In genomic region chr7:66140924-66141323, GRCh38 we compare ENCODE assay signal across 8 cellular contexts. TPM values are rescaled to one million over a fixed set of nuclear protein-coding genes. Genes with fewer than 3 reads are reported as not detected.
A peak's percentile ranks its signal among the peaks of the same experiment; 100 is the strongest.
DNase-seq lines count a peak whose midpoint lies in the region; ATAC-seq and TF ChIP-seq lines count a peak whose summit lies in the region.

No MANE protein-coding gene starts in this region.

- no peak overlapping the region for H2AFZ ChIP-seq in OCI-LY7 (ENCODE audit: low read length)

- TF ChIP-seq CTCF in OCI-LY7 (conservative IDR thresholded peaks at IDR 0.05; ENCODE audit: low read length): 0 out of 2 replicates have a peak, but pooled peaks have one; percentile 36
- TF ChIP-seq CTCF in epithelial cell of esophagus (IDR thresholded peaks at IDR 0.05; ENCODE audit: insufficient read depth, low read depth, low read length, missing control alignments): peak; percentile 82
- no peak for TF ChIP-seq CTCF in GM10248 (IDR thresholded peaks at IDR 0.05; ENCODE audit: control extremely low read depth, extremely low read depth, low read depth, missing control alignments)

- no peak overlapping the region for H3K27ac ChIP-seq in OCI-LY7 (ENCODE audit: low read depth, low read length, poor library complexity, severe bottlenecking)

- H4K20me1 ChIP-seq in OCI-LY7 (ENCODE audit: insufficient read depth, low read length): no peaks in the 10 kb centered on the region; the same call in 1 of the 2 replicates

- no TSS peak for BruUV-seq in OCI-LY7 (replicated peaks; lab: Mats Ljungman, UMichigan)

- CTCF ChIA-PET in OCI-LY7 (lab: Charles Lee; ENCODE audit: unreplicated experiment) (no interaction called here), GM10248 (lab: Yijun Ruan, JAX) (no interaction called here)

- no peaks in the 10 kb centered on the region for H3K9me2 ChIP-seq in OCI-LY7 (ENCODE audit: insufficient read depth, low read length)

- H3K4me3 ChIP-seq in OCI-LY7 (ENCODE audit: low read depth, low read length, poor library complexity, severe bottlenecking) (no peak overlapping the region), epithelial cell of esophagus (ENCODE audit: low read length) (no peak overlapping the region)

- H3K9me3 Mint-ChIP-seq in stimulated activated naive B cell treated with anti-CD40 and anti-IgM and Interleukin-4, amounts not matched to agents 10 μg/mL and 1 μg/mL and 100 μg/mL, for 72 hours: no peaks in the 10 kb centered on the region

- no peaks in the 10 kb centered on the region for H3K4me1 ChIP-seq in OCI-LY7 (ENCODE audit: insufficient read depth, low read length, poor library complexity, severe bottlenecking)

- POLR2A ChIA-PET in OCI-LY7 (lab: Charles Lee) (interaction anchor here (0.6 kb wide), 1 partner anchor 159 kb away, joined by 3 read pairs; no protein-coding TSS in a partner anchor), GM10248 (lab: Yijun Ruan, JAX) (no interaction called here)

- H3K36me3 ChIP-seq in OCI-LY7 (ENCODE audit: insufficient read depth, low read length): peaks cover 94% of the 10 kb centered on the region

- peaks cover 4 to 6% of the 10 kb centered on the region in 2 donors for H3K4me1 Mint-ChIP-seq in stimulated activated naive B cell treated with anti-CD40 and anti-IgM and Interleukin-4, amounts not matched to agents 10 μg/mL and 1 μg/mL and 100 μg/mL, for 72 hours

- no peak for ATAC-seq in stimulated activated naive CD8-positive, alpha-beta T cell treated with anti-CD3 and anti-CD28 coated beads, Interleukin-15, Interleukin-2, amounts not matched to agents 100 U/mL and 50 U/mL, for 24 hours
- no peak for ATAC-seq in HG03175 (IDR thresholded peaks at IDR 0.05; ENCODE audit: unreplicated experiment)
- no peak for ATAC-seq in stimulated activated naive B cell treated with anti-CD40 and anti-IgM and Interleukin-4, amounts not matched to agents 10 μg/mL and 1 μg/mL and 100 μg/mL, for 72 hours (replicated peaks)

- H3K79me2 ChIP-seq in OCI-LY7 (ENCODE audit: insufficient read depth, low read depth, low read length): peaks cover 7% of the 10 kb centered on the region; the same call in 1 of the 2 replicates

- H3K9me3 ChIP-seq in OCI-LY7 (ENCODE audit: low read length): no peaks in the 10 kb centered on the region

- H3K27me3 Mint-ChIP-seq in stimulated activated naive B cell treated with anti-CD40 and anti-IgM and Interleukin-4, amounts not matched to agents 10 μg/mL and 1 μg/mL and 100 μg/mL, for 72 hours: no peaks in the 10 kb centered on the region

- H3K36me3 Mint-ChIP-seq in stimulated activated naive B cell treated with anti-CD40 and anti-IgM and Interleukin-4, amounts not matched to agents 10 μg/mL and 1 μg/mL and 100 μg/mL, for 72 hours: peaks cover 63 to 67% of the 10 kb centered on the region in 2 donors

- H3K4me2 ChIP-seq in OCI-LY7 (ENCODE audit: low read length): no peak overlapping the region

- H3K4me3 Mint-ChIP-seq in stimulated activated naive B cell treated with anti-CD40 and anti-IgM and Interleukin-4, amounts not matched to agents 10 μg/mL and 1 μg/mL and 100 μg/mL, for 72 hours: no peak overlapping the region

- no peak overlapping the region for H3K27ac Mint-ChIP-seq in stimulated activated naive B cell treated with anti-CD40 and anti-IgM and Interleukin-4, amounts not matched to agents 10 μg/mL and 1 μg/mL and 100 μg/mL, for 72 hours

- intact Hi-C loops in OCI-LY7 (cut with micrococcal nuclease; ENCODE audit: unreplicated experiment): no loop called here

- DNase-seq in ELF-1 (ENCODE audit: low read depth, low spot score): peak; percentile 32
- DNase-seq in OCI-LY7 (ENCODE audit: low spot score): no peak
- DNase-seq in epithelial cell of esophagus (ENCODE audit: low read depth): peak; percentile 87
- DNase-seq in middle frontal gyrus (ENCODE audit: extremely low spot score, low spot score): peak; percentile 62
- no peak for DNase-seq in stimulated activated naive CD8-positive, alpha-beta T cell treated with anti-CD3 and anti-CD28 coated beads, Interleukin-15, Interleukin-2, amounts not matched to agents 100 U/mL and 50 U/mL, for 24 hours
- DNase-seq in GM10248 (ENCODE audit: extremely low spot score): no peak
- DNase-seq in stimulated activated naive B cell treated with anti-CD40 and anti-IgM and Interleukin-4, amounts not matched to agents 10 μg/mL and 1 μg/mL and 100 μg/mL, for 72 hours: no peak

RNA-seq across cellular contexts. Expression of gene CRCP, which starts 26.3 kb away (rescaled TPM):
- 25.1 and 47.1 TPM in 2 replicates for total RNA-seq in OCI-LY7 (2014; rRNA removed; shearing (Covaris generic))
- 28.3 and 28.4 TPM in 2 replicates for total RNA-seq in OCI-LY7 (2022)

Comparison
In these comparisons a context has a peak if more than half of its experiments do, and no peak if none do; other contexts are left out.
1. DNase-seq: peak in ELF-1 (single experiment), epithelial cell of esophagus (single experiment) and middle frontal gyrus (single experiment); none in OCI-LY7 (single experiment), stimulated activated naive CD8-positive, alpha-beta T cell treated with anti-CD3 and anti-CD28 coated beads, Interleukin-15, Interleukin-2, amounts not matched to agents 100 U/mL and 50 U/mL, for 24 hours (single experiment), GM10248 (single experiment) and stimulated activated naive B cell treated with anti-CD40 and anti-IgM and Interleukin-4, amounts not matched to agents 10 μg/mL and 1 μg/mL and 100 μg/mL, for 72 hours (single experiment).